In genomic region chr9:16555802-16556201, GRCh38 we compare ENCODE assay signal across 25 cellular contexts.
DNase-seq lines count a peak whose midpoint lies in the region; ATAC-seq, FAIRE-seq and TF ChIP-seq lines count a peak whose summit lies in the region.
"Had no signal": no experiment of that assay in that cellular context is flagged by ENCODE, and none has a peak within 500 bp of the region (broad histone marks: within the 10 kb centered on the region; RNA-seq: fewer than 3 reads in every experiment).

No MANE protein-coding gene starts in this region.

- H3K9me3 ChIP-seq in small intestine (ENCODE audit: control insufficient read depth, low read depth) (no peaks in the 10 kb centered on the region), stomach (no peaks in the 10 kb centered on the region)
- H3K9me3 ChIP-seq: BE2C had no signal

- H3K27ac ChIP-seq in small intestine (ENCODE audit: low read depth in 1 of 2, low read length in 1 of 2) (no peak overlapping the region), stomach (no peak overlapping the region)
- H3K27ac ChIP-seq: BLaER1 had no signal

- no peaks in the 10 kb centered on the region for H3K36me3 ChIP-seq in small intestine (ENCODE audit: control insufficient read depth in 2 of 2, insufficient read depth in 2 of 2, low read length in 2 of 2)
- peaks cover 0 to 15% (median 7%) of the 10 kb centered on the region in 4 donors for H3K36me3 ChIP-seq in stomach
- H3K36me3 ChIP-seq: BE2C had no signal

- H3K4me1 ChIP-seq in small intestine (ENCODE audit: control insufficient read depth in 2 of 2, insufficient read depth in 1 of 2, low read depth in 1 of 2, low read length in 1 of 2): no peaks in the 10 kb centered on the region
- H3K4me1 ChIP-seq in stomach: peaks cover 0 to 21% (median 0%) of the 10 kb centered on the region in 4 donors
- H3K4me1 ChIP-seq: BE2C had no signal

- no peak for TF ChIP-seq CTCF in stomach (IDR thresholded peaks at IDR 0.05)

- 19 to 67% (median 43%) methylated on average over 1 of the region's 1 CpG for WGBS in small intestine, 3 donors
- WGBS in stomach, 5 donors: 18 to 85% (median 82%) methylated on average over 1 of the region's 1 CpG

- DNase-seq in left colon (no peak), small intestine (peak; percentile 45), medulla oblongata (ENCODE audit: extremely low spot score) (no peak), stomach (no peak)
- DNase-seq: 8988T; ACHN; BE2C; C1 segment of cervical spinal cord; CD4-positive, alpha-beta memory T cell; CD4-positive, CD25-positive, alpha-beta regulatory T cell; CD8-positive, alpha-beta memory T cell; COR-L47; DMS 273 treated with DMSO at 0.1 percent for 48 hours; DMS153; DMS53; DMS79; DND-41; EL; GDM1 had no signal

- FAIRE-seq in small intestine (lab: Jason Lieb, UNC): no peak
- FAIRE-seq: A204.1, GM12878, GM12892, GM18507 had no signal

- H3K27me3 ChIP-seq in small intestine (ENCODE audit: control insufficient read depth in 2 of 2, insufficient read depth in 2 of 2, low read length in 2 of 2): no peaks in the 10 kb centered on the region
- no peaks in the 10 kb centered on the region for H3K27me3 ChIP-seq in stomach
- H3K27me3 ChIP-seq: BE2C, BLaER1 had no signal

- TF ChIP-seq EP300 in stomach (IDR thresholded peaks at IDR 0.05): no peak

- intact Hi-C loops in left colon (cut with DNase I, micrococcal nuclease) (no loop called here), stomach (cut with DNase I; ENCODE audit: low total_unique reads) (no loop called here)

- peak; percentile 63 for ATAC-seq in left colon
- ATAC-seq in GM21390 (IDR thresholded peaks at IDR 0.05; ENCODE audit: unreplicated experiment): no peak
- ATAC-seq: GM12878 had no signal

- H3K4me3 ChIP-seq in small intestine (ENCODE audit: low read depth in 1 of 2, low read length in 2 of 2) (no peak overlapping the region), stomach (no peak overlapping the region)
- H3K4me3 ChIP-seq: BLaER1, GM12878 had no signal

- no peak for TF ChIP-seq POLR2A in stomach (IDR thresholded peaks at IDR 0.05)
